In the genomic region with DNA sequence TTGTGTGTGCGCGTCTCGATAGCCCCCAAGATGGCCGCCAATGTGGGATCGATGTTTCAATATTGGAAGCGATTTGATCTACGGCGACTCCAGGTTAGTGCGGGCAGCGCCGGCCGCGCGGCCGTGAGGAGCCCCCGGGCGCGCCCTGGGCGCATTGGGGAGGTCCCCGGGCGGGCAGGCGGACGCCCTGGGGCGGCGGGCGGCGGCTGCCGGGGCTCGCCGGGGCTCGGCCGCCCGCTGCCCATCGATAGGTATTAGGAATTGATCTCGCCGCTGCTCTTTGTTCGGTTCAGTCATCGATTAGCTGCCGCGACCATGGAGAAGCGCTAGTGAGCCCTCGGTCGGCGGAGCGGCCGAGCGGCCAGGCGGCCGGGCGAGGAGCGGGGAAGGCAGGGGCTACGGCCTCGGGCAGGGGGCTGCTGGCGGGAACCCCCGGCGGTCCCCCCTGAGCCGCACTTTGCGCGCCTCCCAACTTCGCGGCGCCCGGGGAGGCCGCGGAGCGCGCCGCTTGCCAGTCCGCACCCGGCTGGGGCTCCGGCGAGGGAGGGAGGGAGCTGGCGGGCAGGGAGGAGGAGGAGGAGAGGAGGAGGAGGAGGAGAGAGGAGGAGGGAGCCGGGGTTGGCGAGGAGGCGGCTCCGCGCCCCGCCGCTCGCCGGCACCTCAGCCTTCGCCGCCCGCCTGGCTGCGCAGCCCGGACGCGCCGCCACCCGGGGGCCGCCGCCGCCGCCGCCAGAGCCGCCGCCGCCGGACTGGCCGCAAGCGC, we compare ENCODE assay signal across 1 cellular context.
TF ChIP-seq lines count a peak whose summit lies in the region.

A gene (plus strand): TSS at position 18 of the 763 bp plus-strand sequence.

TF ChIP-seq in HepG2, 621 proteins besides CTCF, POLR2A, EP300 and RAD21:
- TF ChIP-seq, protein P1, sequence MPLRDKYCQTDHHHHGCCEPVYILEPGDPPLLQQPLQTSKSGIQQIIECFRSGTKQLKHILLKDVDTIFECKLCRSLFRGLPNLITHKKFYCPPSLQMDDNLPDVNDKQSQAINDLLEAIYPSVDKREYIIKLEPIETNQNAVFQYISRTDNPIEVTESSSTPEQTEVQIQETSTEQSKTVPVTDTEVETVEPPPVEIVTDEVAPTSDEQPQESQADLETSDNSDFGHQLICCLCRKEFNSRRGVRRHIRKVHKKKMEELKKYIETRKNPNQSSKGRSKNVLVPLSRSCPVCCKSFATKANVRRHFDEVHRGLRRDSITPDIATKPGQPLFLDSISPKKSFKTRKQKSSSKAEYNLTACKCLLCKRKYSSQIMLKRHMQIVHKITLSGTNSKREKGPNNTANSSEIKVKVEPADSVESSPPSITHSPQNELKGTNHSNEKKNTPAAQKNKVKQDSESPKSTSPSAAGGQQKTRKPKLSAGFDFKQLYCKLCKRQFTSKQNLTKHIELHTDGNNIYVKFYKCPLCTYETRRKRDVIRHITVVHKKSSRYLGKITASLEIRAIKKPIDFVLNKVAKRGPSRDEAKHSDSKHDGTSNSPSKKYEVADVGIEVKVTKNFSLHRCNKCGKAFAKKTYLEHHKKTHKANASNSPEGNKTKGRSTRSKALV (CRISPR knock-in tag; IDR thresholded peaks at IDR 0.05), result peak; percentile 36; the same call in 1 of the 2 replicates
- TF ChIP-seq, protein P2, sequence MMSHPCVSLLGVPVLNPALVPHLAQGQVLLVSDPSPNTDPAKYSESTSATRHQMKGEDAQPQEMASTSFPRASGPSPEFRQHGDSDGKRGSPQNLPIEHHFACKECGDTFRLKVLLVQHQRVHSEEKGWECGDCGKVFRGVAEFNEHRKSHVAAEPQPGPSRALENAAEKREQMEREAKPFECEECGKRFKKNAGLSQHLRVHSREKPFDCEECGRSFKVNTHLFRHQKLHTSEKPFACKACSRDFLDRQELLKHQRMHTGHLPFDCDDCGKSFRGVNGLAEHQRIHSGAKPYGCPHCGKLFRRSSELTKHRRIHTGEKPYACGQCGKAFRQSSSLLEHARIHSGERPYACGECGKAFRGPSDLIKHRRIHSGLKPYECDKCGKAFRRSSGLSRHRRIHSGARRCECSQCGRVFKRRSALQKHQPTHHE (CRISPR knock-in tag; IDR thresholded peaks at IDR 0.05; ENCODE audit: borderline replicate concordance), result no peak
